Comparison of ENCODE assay signal across 1 cellular context in the genomic region with DNA sequence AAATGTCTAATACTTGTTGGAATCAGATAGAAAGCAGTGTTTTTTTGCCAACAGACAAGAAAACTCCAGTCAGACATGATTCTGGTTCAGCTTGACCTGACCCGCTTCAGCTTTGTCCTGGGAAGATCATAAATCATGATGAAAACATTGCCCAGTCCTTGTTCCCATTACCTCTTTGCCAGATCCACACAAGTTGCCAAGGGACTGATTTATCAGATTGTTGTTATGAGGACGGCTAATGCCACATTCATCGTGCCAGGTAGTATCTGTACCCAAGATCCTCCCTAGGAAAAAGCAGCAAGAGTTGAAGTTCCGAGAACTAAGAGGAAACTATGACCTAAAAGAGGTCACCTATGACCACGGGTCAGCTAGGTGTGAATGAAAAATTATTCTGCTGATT.
TF ChIP-seq lines count a peak whose summit lies in the region.

No MANE protein-coding gene starts in this region.

TF ChIP-seq in HepG2, 621 proteins besides CTCF, POLR2A, EP300 and RAD21:
- TF ChIP-seq, protein P1, sequence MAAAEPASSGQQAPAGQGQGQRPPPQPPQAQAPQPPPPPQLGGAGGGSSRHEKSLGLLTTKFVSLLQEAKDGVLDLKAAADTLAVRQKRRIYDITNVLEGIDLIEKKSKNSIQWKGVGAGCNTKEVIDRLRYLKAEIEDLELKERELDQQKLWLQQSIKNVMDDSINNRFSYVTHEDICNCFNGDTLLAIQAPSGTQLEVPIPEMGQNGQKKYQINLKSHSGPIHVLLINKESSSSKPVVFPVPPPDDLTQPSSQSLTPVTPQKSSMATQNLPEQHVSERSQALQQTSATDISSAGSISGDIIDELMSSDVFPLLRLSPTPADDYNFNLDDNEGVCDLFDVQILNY (CRISPR knock-in tag; conservative IDR thresholded peaks at IDR 0.05) = no peak
- TF ChIP-seq MYNN (CRISPR knock-in tag; IDR thresholded peaks at IDR 0.05; ENCODE audit: low read depth) (no peak), ZNF24 (IDR thresholded peaks at IDR 0.05) (no peak), IKZF1 (IDR thresholded peaks at IDR 0.05) (no peak), ZNF121 (CRISPR knock-in tag; IDR thresholded peaks at IDR 0.05) (no peak), DNMT3B (CRISPR knock-in tag; conservative IDR thresholded peaks at IDR 0.05) (no peak), SOX5 (CRISPR knock-in tag; IDR thresholded peaks at IDR 0.05; ENCODE audit: borderline replicate concordance) (no peak), ONECUT2 (CRISPR knock-in tag; IDR thresholded peaks at IDR 0.05) (no peak)
